19 cellular contexts compared by ENCODE assay signal in genomic region chr19:4096049-4096892, GRCh38. TPM values are rescaled to one million over a fixed set of nuclear protein-coding genes. Genes with fewer than 3 reads are reported as not detected.
DNase-seq lines count a peak whose midpoint lies in the region; ATAC-seq and TF ChIP-seq lines count a peak whose summit lies in the region.
"Had no signal": no experiment of that assay in that cellular context is flagged by ENCODE, and none has a peak within 500 bp of the region (broad histone marks: within the 10 kb centered on the region; RNA-seq: fewer than 3 reads in every experiment).

No MANE protein-coding gene starts in this region.

- H3K4me1 Mint-ChIP-seq in T-helper 17 cell (no peaks in the 10 kb centered on the region), osteocyte (ENCODE audit: unreplicated experiment) (no peaks in the 10 kb centered on the region), natural killer cell (no peaks in the 10 kb centered on the region)

- no peak overlapping the region for H3K27ac ChIP-seq in HEK293 (ENCODE audit: extremely low read depth, low read depth, low read length)
- H3K27ac ChIP-seq in foreskin keratinocyte: no peak overlapping the region

- peak overlapping the region; percentile 49 for H3K27ac Mint-ChIP-seq in T-helper 17 cell
- H3K27ac Mint-ChIP-seq in osteocyte (ENCODE audit: unreplicated experiment): no peak overlapping the region
- peak overlapping the region in 1 of 2 donors; percentile 34 for H3K27ac Mint-ChIP-seq in natural killer cell

- H3K27me3 ChIP-seq in foreskin keratinocyte: no peaks in the 10 kb centered on the region

- H3K9me3 Mint-ChIP-seq in osteocyte (ENCODE audit: unreplicated experiment) (no peaks in the 10 kb centered on the region), natural killer cell (no peaks in the 10 kb centered on the region)

- H3K4me1 ChIP-seq in HEK293 (ENCODE audit: control insufficient read depth, insufficient read depth, low read length): no peaks in the 10 kb centered on the region
- no peaks in the 10 kb centered on the region for H3K4me1 ChIP-seq in foreskin keratinocyte

- TF ChIP-seq CTCF in HEK293 (tag by site-specific recombination; IDR thresholded peaks at IDR 0.05): no peak
- no peak for TF ChIP-seq CTCF in osteocyte (IDR thresholded peaks at IDR 0.05)
- no peak for TF ChIP-seq CTCF in natural killer cell (IDR thresholded peaks at IDR 0.05)
- no peak for TF ChIP-seq CTCF in foreskin keratinocyte (conservative IDR thresholded peaks at IDR 0.05)

- H3K36me3 ChIP-seq in HEK293 (ENCODE audit: control insufficient read depth in 2 of 2, insufficient read depth in 1 of 2, low read length in 2 of 2): peaks cover 5 to 78% of the 10 kb centered on the region in 2 experiments; a peak in 2 of 3 replicates

- intact Hi-C loops in left colon (cut with DNase I, micrococcal nuclease): no loop called here
- intact Hi-C loops in natural killer cell (cut with micrococcal nuclease): no loop called here

- ATAC-seq in T-helper 17 cell: no peak
- ATAC-seq in left colon: peak; percentile 83
- ATAC-seq in natural killer cell: no peak
- ATAC-seq in foreskin keratinocyte: no peak
- ATAC-seq: GM12878 had no signal

- H3K27me3 Mint-ChIP-seq in T-helper 17 cell (no peaks in the 10 kb centered on the region), osteocyte (ENCODE audit: unreplicated experiment) (no peaks in the 10 kb centered on the region), natural killer cell (ENCODE audit: low read depth in 2 of 2) (no peaks in the 10 kb centered on the region)

- H3K9me3 ChIP-seq in HEK293 (ENCODE audit: control insufficient read depth, insufficient read depth, low read depth, low read length) (no peaks in the 10 kb centered on the region), T-helper 17 cell (ENCODE audit: control insufficient read depth, low read length, poor library complexity, severe bottlenecking) (no peaks in the 10 kb centered on the region)

- DNase-seq in T-helper 17 cell: no peak
- DNase-seq in left colon: peak; percentile 83 to 94
- peak; percentile 78 for DNase-seq in osteocyte (ENCODE audit: extremely low spot score, unreplicated experiment)
- no peak for DNase-seq in NCI-H2196 (lab: John Stamatoyannopoulos, UW; ENCODE audit: unreplicated experiment)
- DNase-seq in natural killer cell: no peak
- DNase-seq in foreskin keratinocyte: no peak
- DNase-seq in NCI-H526 (lab: John Stamatoyannopoulos, UW): no peak
- DNase-seq: DND-41, GDM1, Kasumi-1, MM.1S, NCI-H1092 treated with DMSO at 0.1 percent for 48 hours, NCI-H226, NCI-H69 had no signal

- POLR2A ChIA-PET in HEK293 (lab: Yijun Ruan, JAX): no interaction called here

- H3K36me3 Mint-ChIP-seq in T-helper 17 cell (ENCODE audit: low read depth) (no peaks in the 10 kb centered on the region), osteocyte (ENCODE audit: unreplicated experiment) (peaks cover 17% of the 10 kb centered on the region), natural killer cell (no peaks in the 10 kb centered on the region)

- no peak overlapping the region for H3K4me3 ChIP-seq in HEK293 (ENCODE audit: low read depth, low read length)
- H3K4me3 ChIP-seq: GM12878 had no signal

- H3K4me3 Mint-ChIP-seq in T-helper 17 cell (no peak overlapping the region), osteocyte (ENCODE audit: unreplicated experiment) (no peak overlapping the region), natural killer cell (no peak overlapping the region)

- CTCF ChIA-PET in HEK293 (lab: Yijun Ruan, JAX): interaction anchor here (1.2 kb wide), 1 partner anchor 44 kb away, joined by 4 read pairs; no protein-coding TSS in a partner anchor

TF ChIP-seq in HEK293, 187 proteins besides CTCF, POLR2A, EP300 and RAD21:
- TF ChIP-seq KLF1 (tag by site-specific recombination; IDR thresholded peaks at IDR 0.05): peak; percentile 90
- TF ChIP-seq ZNF354C (tag by site-specific recombination; IDR thresholded peaks at IDR 0.05; ENCODE audit: borderline replicate concordance, low read depth): no peak

RNA-seq across cellular contexts. Expression of gene MAP2K2, which starts 27.7 kb away (rescaled TPM):
- total RNA-seq in T-helper 17 cell (10 to 100 TPM; 94.3 to 94.6 TPM), left colon (100 to 1,000 TPM; 208 to 229 TPM), osteocyte (174 and 182 TPM in 2 replicates), natural killer cell (100 to 1,000 TPM; 137 to 154 (median 152) TPM), foreskin keratinocyte (125 and 130 TPM in 2 replicates)
- polyA plus RNA-seq in foreskin keratinocyte: 161 and 178 TPM in 2 replicates

RNA-seq across cellular contexts. Expression of gene ZBTB7A, which starts 29.6 kb away (rescaled TPM):
- total RNA-seq in T-helper 17 cell (10 to 100 TPM; 47.3 to 51.1 TPM), left colon (100 to 1,000 TPM; 110 to 124 TPM), osteocyte (29.4 and 30.0 TPM in 2 replicates), natural killer cell (10 to 100 TPM; 81.6 to 97.7 (median 82.9) TPM), foreskin keratinocyte (18.1 and 20.1 TPM in 2 replicates)
- polyA plus RNA-seq in foreskin keratinocyte: 10.0 and 10.4 TPM in 2 replicates

RNA-seq across cellular contexts. Expression of gene CREB3L3, which starts 57.2 kb away (rescaled TPM):
- total RNA-seq in T-helper 17 cell (under 1 TPM in 1 of 2 donors, not detected in 1; 0.82 TPM), left colon (1 to 10 TPM; 6.7 to 7.0 TPM), osteocyte (not detected in 2 replicates), natural killer cell (under 1 TPM in 2 of 3 donors, not detected in 1; 0.43 to 0.70 TPM), foreskin keratinocyte (not detected in 2 replicates)
- not detected in 2 replicates for polyA plus RNA-seq in foreskin keratinocyte
- total RNA-seq: A673, GM12878, H4, RPMI7951 had no signal

Comparison
In these comparisons a context has a peak if more than half of its experiments do, and no peak if none do; other contexts are left out.
1. DNase-seq: peak in left colon (2 of 2) and osteocyte (single experiment); none in T-helper 17 cell (0 of 3), NCI-H2196 (single experiment), natural killer cell (single experiment), foreskin keratinocyte (0 of 2) and NCI-H526 (0 of 2).